ENCODE assay signal across 1 cellular context in genomic region chr15:70526974-70527325, GRCh38.
TF ChIP-seq lines count a peak whose summit lies in the region.

No MANE protein-coding gene starts in this region.

TF ChIP-seq in IMR-90, 13 proteins besides CTCF, POLR2A, EP300 and RAD21 (continued from another document):
- TF ChIP-seq ELK1 (IDR thresholded peaks at IDR 0.05; ENCODE audit: borderline replicate concordance, low read depth, low read length): no peak
- no peak for TF ChIP-seq CEBPB (IDR thresholded peaks at IDR 0.05; ENCODE audit: low read depth, low read length)
- TF ChIP-seq FOS (IDR thresholded peaks at IDR 0.05; ENCODE audit: low read depth, low read length): no peak
- no peak for TF ChIP-seq BHLHE40 (IDR thresholded peaks at IDR 0.05; ENCODE audit: low read depth, low read length)
- no peak for TF ChIP-seq MAFK (IDR thresholded peaks at IDR 0.05; ENCODE audit: low read depth, low read length)
- TF ChIP-seq SMC3 (IDR thresholded peaks at IDR 0.05; ENCODE audit: low read depth, low read length): no peak
- no peak for TF ChIP-seq RFX5 (IDR thresholded peaks at IDR 0.05; ENCODE audit: low read depth, low read length)
- no peak for TF ChIP-seq NFE2L2 (IDR thresholded peaks at IDR 0.05; ENCODE audit: low read depth, low read length)
